22 cellular contexts compared by ENCODE assay signal in the genomic region with DNA sequence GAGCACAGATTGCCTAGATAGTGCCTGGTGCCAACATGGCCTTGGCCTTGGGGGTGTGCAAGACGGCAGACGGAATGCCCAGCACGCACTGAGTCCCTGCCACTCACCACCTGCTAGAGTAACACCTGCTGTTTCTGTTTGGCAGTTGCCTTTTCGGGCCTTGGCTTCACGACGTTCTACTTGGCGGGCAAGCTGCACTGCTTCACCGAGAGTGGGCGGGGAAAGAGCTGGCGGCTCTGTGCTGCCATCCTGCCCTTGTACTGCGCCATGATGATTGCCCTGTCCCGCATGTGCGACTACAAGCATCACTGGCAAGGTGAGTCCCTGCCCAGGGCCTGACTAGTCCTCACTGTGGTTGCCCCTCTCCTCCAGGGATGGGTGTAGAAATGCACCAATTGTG.
A peak's percentile ranks its signal among the peaks of the same experiment; 100 is the strongest.
DNase-seq lines count a peak whose midpoint lies in the region; ATAC-seq lines count a peak whose summit lies in the region.
"Had no signal": no experiment of that assay in that cellular context is flagged by ENCODE, and none has a peak within 500 bp of the region (broad histone marks: within the 10 kb centered on the region; RNA-seq: fewer than 3 reads in every experiment).

No MANE protein-coding gene starts in this region.

- H2BK12ac ChIP-seq in neuronal stem cell (ENCODE audit: low read length), result no peak overlapping the region

- no peaks in the 10 kb centered on the region for H3K9me3 ChIP-seq in neuronal stem cell (replicated peaks in 1 of 2; ENCODE audit: control insufficient read depth in 2 of 2, insufficient read depth in 1 of 2, low read depth in 1 of 2, low read length in 2 of 2)
- H3K9me3 ChIP-seq: A549, Caco-2 had no signal

- H3K4me1 ChIP-seq in neuronal stem cell (ENCODE audit: control insufficient read depth in 2 of 2, insufficient read depth in 1 of 2, low read depth in 1 of 2, low read length in 2 of 2), result no peaks in the 10 kb centered on the region
- H3K4me1 ChIP-seq: A549, Caco-2 had no signal

- H3K79me1 ChIP-seq in neuronal stem cell (ENCODE audit: low read depth, low read length), result no peaks in the 10 kb centered on the region

- intact Hi-C loops in activated T-helper 2 cell treated with anti-CD3 and anti-CD28 coated beads, Interferon-gamma antibody, Interleukin-2, Interleukin-4, amounts not matched to agents 10 μg/mL and 5 μg/mL and 100 μg/mL, durations not matched to agents 14 hours and 24 hours and 36 hours (cut with micrococcal nuclease), result no loop called here

- no peak overlapping the region for H3K14ac ChIP-seq in neuronal stem cell (ENCODE audit: low read length)

- no peaks in the 10 kb centered on the region for H3K27me3 ChIP-seq in neuronal stem cell (ENCODE audit: control insufficient read depth in 3 of 3, insufficient read depth in 3 of 3, low read depth in 1 of 3, low read length in 3 of 3)

- H2AK5ac ChIP-seq in neuronal stem cell (ENCODE audit: low read depth, low read length), result peak overlapping the region; percentile 22

- peak overlapping the region; percentile 6 for H3K23ac ChIP-seq in neuronal stem cell (ENCODE audit: low read depth, low read length, poor library complexity)

- H3K9me3 Mint-ChIP-seq in activated T-helper 2 cell treated with anti-CD3 and anti-CD28 coated beads, Interferon-gamma antibody, Interleukin-2, Interleukin-4, amounts not matched to agents 10 μg/mL and 5 μg/mL and 100 μg/mL, durations not matched to agents 14 hours and 24 hours and 36 hours, result no peaks in the 10 kb centered on the region
- H3K9me3 Mint-ChIP-seq: GM23338, HFFc6, IgD-negative memory B cell had no signal

- H4K91ac ChIP-seq in neuronal stem cell (ENCODE audit: low read depth, low read length, poor library complexity), result no peak overlapping the region

- no peaks in the 10 kb centered on the region for H3K36me3 ChIP-seq in neuronal stem cell (replicated peaks in 1 of 2; ENCODE audit: control insufficient read depth in 2 of 2, insufficient read depth in 2 of 2, low read length in 2 of 2)

- no peak overlapping the region for H3K4me2 ChIP-seq in neuronal stem cell (ENCODE audit: insufficient read depth, low read length, poor library complexity, severe bottlenecking)
- H3K4me2 ChIP-seq: A549, GM23338 had no signal

- no peaks in the 10 kb centered on the region for H3K4me1 Mint-ChIP-seq in activated T-helper 2 cell treated with anti-CD3 and anti-CD28 coated beads, Interferon-gamma antibody, Interleukin-2, Interleukin-4, amounts not matched to agents 10 μg/mL and 5 μg/mL and 100 μg/mL, durations not matched to agents 14 hours and 24 hours and 36 hours (ENCODE audit: low read depth)
- H3K4me1 Mint-ChIP-seq: IgD-negative memory B cell had no signal

- H3K4me3 ChIP-seq in neuronal stem cell (ENCODE audit: low read length in 2 of 2), result no peak overlapping the region
- H3K4me3 ChIP-seq: A549, GM12878, GM23338 had no signal

- H4K8ac ChIP-seq in neuronal stem cell (ENCODE audit: low read depth, low read length), result no peak overlapping the region

- in situ Hi-C loops in G401 (cut with HindIII; ENCODE audit: low sequenced_read_pairs), result no loop called here

- H3K4ac ChIP-seq in neuronal stem cell (ENCODE audit: low read length), result no peak overlapping the region

- no peaks in the 10 kb centered on the region for H3K36me3 Mint-ChIP-seq in activated T-helper 2 cell treated with anti-CD3 and anti-CD28 coated beads, Interferon-gamma antibody, Interleukin-2, Interleukin-4, amounts not matched to agents 10 μg/mL and 5 μg/mL and 100 μg/mL, durations not matched to agents 14 hours and 24 hours and 36 hours (ENCODE audit: low read depth)
- H3K36me3 Mint-ChIP-seq: IgD-negative memory B cell had no signal

- no peak overlapping the region for H3K27ac Mint-ChIP-seq in activated T-helper 2 cell treated with anti-CD3 and anti-CD28 coated beads, Interferon-gamma antibody, Interleukin-2, Interleukin-4, amounts not matched to agents 10 μg/mL and 5 μg/mL and 100 μg/mL, durations not matched to agents 14 hours and 24 hours and 36 hours
- H3K27ac Mint-ChIP-seq: CD4-positive, alpha-beta T cell; GM23338; HFFc6; IgD-negative memory B cell had no signal

- H3K27me3 Mint-ChIP-seq in activated T-helper 2 cell treated with anti-CD3 and anti-CD28 coated beads, Interferon-gamma antibody, Interleukin-2, Interleukin-4, amounts not matched to agents 10 μg/mL and 5 μg/mL and 100 μg/mL, durations not matched to agents 14 hours and 24 hours and 36 hours (ENCODE audit: low read depth), result no peaks in the 10 kb centered on the region
- H3K27me3 Mint-ChIP-seq: IgD-negative memory B cell had no signal

- no peak overlapping the region for H2BK5ac ChIP-seq in neuronal stem cell (ENCODE audit: low read length)

- ATAC-seq in GM21723 (IDR thresholded peaks at IDR 0.05; ENCODE audit: unreplicated experiment), result no peak
- ATAC-seq: A549, GM12878, GM23338, HCT116, HepG2 had no signal

- no peak overlapping the region for H3K27ac ChIP-seq in neuronal stem cell (replicated peaks; ENCODE audit: low read length)
- H3K27ac ChIP-seq: 22Rv1, A549, C4-2B had no signal

- peak; percentile 98 for DNase-seq in G401 (ENCODE audit: low spot score)
- DNase-seq in SHP77 (lab: John Stamatoyannopoulos, UW), result peak; percentile 2 to 28
- peak; percentile 89 for DNase-seq in cerebellum (ENCODE audit: low spot score)
- DNase-seq in neuronal stem cell (ENCODE audit: low spot score), result no peak
- DNase-seq in activated T-helper 2 cell treated with anti-CD3 and anti-CD28 coated beads, Interferon-gamma antibody, Interleukin-2, Interleukin-4, amounts not matched to agents 10 μg/mL and 5 μg/mL and 100 μg/mL, durations not matched to agents 14 hours and 24 hours and 36 hours (ENCODE audit: low spot score), result no peak
- no peak for DNase-seq in GOT3 (lab: John Stamatoyannopoulos, UW)
- no peak for DNase-seq in DMS153 (lab: John Stamatoyannopoulos, UW)
- DNase-seq: AML-193; Caco-2; CD4-positive, alpha-beta T cell; DMS79 treated with DMSO at 0.1 percent for 48 hours; H7; HFFc6 had no signal

- H2BK120ac ChIP-seq in neuronal stem cell (ENCODE audit: low read depth, low read length), result no peak overlapping the region

- peak overlapping the region; percentile 17 for H3K18ac ChIP-seq in neuronal stem cell (ENCODE audit: low read length)

- H3K4me3 Mint-ChIP-seq in activated T-helper 2 cell treated with anti-CD3 and anti-CD28 coated beads, Interferon-gamma antibody, Interleukin-2, Interleukin-4, amounts not matched to agents 10 μg/mL and 5 μg/mL and 100 μg/mL, durations not matched to agents 14 hours and 24 hours and 36 hours (ENCODE audit: low read depth), result no peak overlapping the region
- H3K4me3 Mint-ChIP-seq: CD4-positive, alpha-beta T cell; GM23338; HFFc6; IgD-negative memory B cell had no signal

- no CpG with 5 or more reads among the region's 13 CpGs for WGBS in neuronal stem cell (ENCODE audit: extremely low coverage in 2 of 2, insufficient read length in 2 of 2, insufficient replicate concordance in 1 of 2), 2 donors

- H3K9ac ChIP-seq in neuronal stem cell (ENCODE audit: low read depth, low read length, poor library complexity), result no peak overlapping the region

- no peak overlapping the region for H2AFZ ChIP-seq in neuronal stem cell (ENCODE audit: low read length)
- H2AFZ ChIP-seq: GM23338 had no signal

- no peak overlapping the region for H2BK15ac ChIP-seq in neuronal stem cell (ENCODE audit: low read length)

Comparison
In these comparisons a context has a peak if more than half of its experiments do, and no peak if none do; other contexts are left out.
1. DNase-seq: peak in G401 (single experiment), SHP77 (2 of 2) and cerebellum (single experiment); none in neuronal stem cell (single experiment), activated T-helper 2 cell treated with anti-CD3 and anti-CD28 coated beads, Interferon-gamma antibody, Interleukin-2, Interleukin-4, amounts not matched to agents 10 μg/mL and 5 μg/mL and 100 μg/mL, durations not matched to agents 14 hours and 24 hours and 36 hours (single experiment), GOT3 (single experiment) and DMS153 (single experiment).